10 cellular contexts compared by ENCODE assay signal in genomic region chr3:32457971-32458471, GRCh38. TPM values are rescaled to one million over a fixed set of nuclear protein-coding genes. Genes with fewer than 3 reads are reported as not detected.
A peak's percentile ranks its signal among the peaks of the same experiment; 100 is the strongest.
DNase-seq lines count a peak whose midpoint lies in the region; ATAC-seq and TF ChIP-seq lines count a peak whose summit lies in the region.
"Had no signal": no experiment of that assay in that cellular context is flagged by ENCODE, and none has a peak within 500 bp of the region (broad histone marks: within the 10 kb centered on the region; RNA-seq: fewer than 3 reads in every experiment).

No MANE protein-coding gene starts in this region.

- TF ChIP-seq EP300 in gastroesophageal sphincter (IDR thresholded peaks at IDR 0.05) (no peak), stomach (IDR thresholded peaks at IDR 0.05) (no peak)

- H3K27me3 ChIP-seq in left ventricle myocardium inferior (ENCODE audit: low read depth) (no peaks in the 10 kb centered on the region), gastroesophageal sphincter (no peaks in the 10 kb centered on the region), stomach (no peaks in the 10 kb centered on the region)

- TF ChIP-seq CTCF in left ventricle myocardium inferior (IDR thresholded peaks at IDR 0.05; ENCODE audit: borderline replicate concordance) (no peak), gastroesophageal sphincter (IDR thresholded peaks at IDR 0.05) (no peak), stomach (IDR thresholded peaks at IDR 0.05) (no peak), lower leg skin (IDR thresholded peaks at IDR 0.05) (no peak)

- H3K36me3 ChIP-seq in left ventricle myocardium inferior (peaks cover 6% of the 10 kb centered on the region), gastroesophageal sphincter (peaks cover 0 to 8% of the 10 kb centered on the region in 2 donors), stomach (peaks cover 0 to 27% (median 7%) of the 10 kb centered on the region in 4 donors)

- no peak overlapping the region for H3K4me3 ChIP-seq in left ventricle myocardium inferior
- H3K4me3 ChIP-seq in gastroesophageal sphincter = no peak overlapping the region
- no peak overlapping the region for H3K4me3 ChIP-seq in stomach
- H3K4me3 ChIP-seq in lower leg skin (ENCODE audit: low read depth, poor library complexity, severe bottlenecking) = no peak overlapping the region

- intact Hi-C loops in Right ventricle myocardium superior (cut with DNase I) = no loop called here
- intact Hi-C loops in left ventricle myocardium inferior (cut with micrococcal nuclease) = no loop called here
- intact Hi-C loops in stomach (cut with DNase I; ENCODE audit: low total_unique reads) = no loop called here
- intact Hi-C loops in lower leg skin (cut with DNase I; ENCODE audit: low total_unique reads) = no loop called here

- H3K27ac ChIP-seq in left ventricle myocardium inferior (replicated peaks) = no peak overlapping the region
- H3K27ac ChIP-seq in gastroesophageal sphincter = peak overlapping the region in 1 of 4 donors; percentile 32
- peak overlapping the region; percentile 49 to 66 (median 62) for H3K27ac ChIP-seq in stomach
- H3K27ac ChIP-seq: C4-2B had no signal

- TF ChIP-seq POLR2A in gastroesophageal sphincter (IDR thresholded peaks at IDR 0.05) (no peak), stomach (IDR thresholded peaks at IDR 0.05) (no peak), lower leg skin (IDR thresholded peaks at IDR 0.05) (no peak)

- H3K4me1 ChIP-seq in left ventricle myocardium inferior (peaks cover 7% of the 10 kb centered on the region), gastroesophageal sphincter (peaks cover 5 to 23% (median 12%) of the 10 kb centered on the region in 3 donors), stomach (peaks cover 4 to 54% (median 15%) of the 10 kb centered on the region in 4 donors)

- 71 to 83% methylated on average over 5 to 9 of the region's 9 CpGs for WGBS in gastroesophageal sphincter (ENCODE audit: low coverage in 1 of 2), 2 donors
- 49 to 63% (median 62%) methylated on average over 9 of the region's 9 CpGs for WGBS in stomach, 5 donors
- 55 to 56% methylated on average over 9 of the region's 9 CpGs for WGBS in lower leg skin, 2 donors

- H3K9me3 ChIP-seq in left ventricle myocardium inferior (replicated peaks) = no peaks in the 10 kb centered on the region
- no peaks in the 10 kb centered on the region for H3K9me3 ChIP-seq in gastroesophageal sphincter
- no peaks in the 10 kb centered on the region for H3K9me3 ChIP-seq in stomach

- DNase-seq in Right ventricle myocardium superior = no peak
- DNase-seq in left ventricle myocardium inferior = no peak
- DNase-seq in activated CD4-positive, alpha-beta T cell treated with anti-CD3 and anti-CD28 coated beads for 4 hours = peak; percentile 55 to 56
- DNase-seq in stomach = no peak
- DNase-seq in lower leg skin (ENCODE audit: low spot score in 2 of 2) = no peak
- DNase-seq in putamen (ENCODE audit: low spot score) = no peak

- ATAC-seq in Right ventricle myocardium superior (ENCODE audit: poor library complexity) (peak; percentile 29), gastroesophageal sphincter (peak; percentile 42), GM21360 (IDR thresholded peaks at IDR 0.05; ENCODE audit: unreplicated experiment) (no peak)
- ATAC-seq: Panc1 had no signal

RNA-seq across cellular contexts. Expression of gene CMTM6, which starts 44.6 kb away (rescaled TPM):
- total RNA-seq in Right ventricle myocardium superior = 8.9 TPM
- 10.9 TPM for total RNA-seq in left ventricle myocardium inferior
- 10 to 100 TPM; 38.8 to 64.0 (median 55.5) TPM for total RNA-seq in gastroesophageal sphincter
- total RNA-seq in stomach = 100 to 1,000 TPM in 1 of 5 donors, 10 to 100 TPM in 3, 1 to 10 TPM in 1; 5.8 to 133 (median 21.4) TPM
- polyA plus RNA-seq in stomach = 10 to 100 TPM; 12.5 to 17.1 (median 13.2) TPM
- total RNA-seq in lower leg skin = 100 to 1,000 TPM in 2 of 4 donors, 10 to 100 TPM in 2; 63.1 to 284 (median 118) TPM

Comparison
In these comparisons a context has a peak if more than half of its experiments do, and no peak if none do; other contexts are left out.
1. DNase-seq: peak in activated CD4-positive, alpha-beta T cell treated with anti-CD3 and anti-CD28 coated beads for 4 hours (2 of 2); none in Right ventricle myocardium superior (single experiment), left ventricle myocardium inferior (single experiment), stomach (single experiment), lower leg skin (0 of 2) and putamen (single experiment).